12 cellular contexts compared by ENCODE assay signal in genomic region chr7:34130558-34131285, GRCh38.
DNase-seq lines count a peak whose midpoint lies in the region; TF ChIP-seq lines count a peak whose summit lies in the region.
"Had no signal": no experiment of that assay in that cellular context is flagged by ENCODE, and none has a peak within 500 bp of the region (broad histone marks: within the 10 kb centered on the region; RNA-seq: fewer than 3 reads in every experiment).

No MANE protein-coding gene starts in this region.

- no peaks in the 10 kb centered on the region for H3K27me3 Mint-ChIP-seq in activated CD4-positive, alpha-beta memory T cell treated with anti-CD3 and anti-CD28 coated beads for 36 hours
- H3K27me3 Mint-ChIP-seq in mesothelial cell of epicardium (ENCODE audit: low read depth), result no peaks in the 10 kb centered on the region

- no peak overlapping the region for H3K27ac Mint-ChIP-seq in activated CD4-positive, alpha-beta memory T cell treated with anti-CD3 and anti-CD28 coated beads for 36 hours
- no peak overlapping the region for H3K27ac Mint-ChIP-seq in mesothelial cell of epicardium

- peaks cover 6% of the 10 kb centered on the region for H3K4me1 ChIP-seq in prostate gland (replicated peaks)

- H3K27ac ChIP-seq in prostate gland, result peak overlapping the region; percentile 10 to 15

- POLR2A ChIA-PET in activated CD4-positive, alpha-beta memory T cell treated with anti-CD3 and anti-CD28 coated beads for 36 hours (lab: Charles Lee), result no interaction called here

- TF ChIP-seq POLR2A in prostate gland (IDR thresholded peaks at IDR 0.05), result no peak

- DNase-seq in EH (ENCODE audit: low read depth), result peak; percentile 57
- DNase-seq in RPMI7951 (ENCODE audit: low read depth), result peak; percentile 89
- peak; percentile 92 for DNase-seq in islet precursor cell
- peak; percentile 28 for DNase-seq in prostate gland (ENCODE audit: low spot score)
- DNase-seq in DMS53 treated with DMSO at 0.1 percent for 48 hours (lab: John Stamatoyannopoulos, UW; ENCODE audit: unreplicated experiment), result no peak
- no peak for DNase-seq in activated CD4-positive, alpha-beta memory T cell treated with anti-CD3 and anti-CD28 coated beads for 36 hours
- DNase-seq in mesothelial cell of epicardium (ENCODE audit: low spot score in 2 of 2, unreplicated experiment in 2 of 2), result no peak
- DNase-seq: C1 segment of cervical spinal cord, HCEC 1CT, NCI-H1048, NCI-H146 had no signal

- no peaks in the 10 kb centered on the region for H3K9me3 ChIP-seq in prostate gland

- H3K36me3 ChIP-seq in prostate gland, result no peaks in the 10 kb centered on the region

- no peak overlapping the region for H3K4me3 ChIP-seq in prostate gland
- H3K4me3 ChIP-seq: K562 had no signal

- H3K27me3 ChIP-seq in prostate gland (replicated peaks; ENCODE audit: insufficient read depth), result no peaks in the 10 kb centered on the region

- intact Hi-C loops in prostate gland (cut with DNase I), result loop anchor here (5.0 to 10.0 kb wide), 2 partner anchors 37 to 194 kb away; no protein-coding TSS in a partner anchor
- intact Hi-C loops in activated CD4-positive, alpha-beta memory T cell treated with anti-CD3 and anti-CD28 coated beads for 36 hours (cut with micrococcal nuclease), result no loop called here

- no peak for TF ChIP-seq CTCF in prostate gland (IDR thresholded peaks at IDR 0.05)
- TF ChIP-seq CTCF in mesothelial cell of epicardium (IDR thresholded peaks at IDR 0.05; ENCODE audit: unreplicated experiment), result no peak

- H3K36me3 Mint-ChIP-seq in activated CD4-positive, alpha-beta memory T cell treated with anti-CD3 and anti-CD28 coated beads for 36 hours, result peaks cover 4% of the 10 kb centered on the region
- no peaks in the 10 kb centered on the region for H3K36me3 Mint-ChIP-seq in mesothelial cell of epicardium

- WGBS in prostate gland, result 42% methylated on average over 4 of the region's 4 CpGs

- H3K4me1 Mint-ChIP-seq in activated CD4-positive, alpha-beta memory T cell treated with anti-CD3 and anti-CD28 coated beads for 36 hours (ENCODE audit: low read depth), result no peaks in the 10 kb centered on the region
- peaks cover 18% of the 10 kb centered on the region for H3K4me1 Mint-ChIP-seq in mesothelial cell of epicardium

- no peak overlapping the region for H3K4me3 Mint-ChIP-seq in activated CD4-positive, alpha-beta memory T cell treated with anti-CD3 and anti-CD28 coated beads for 36 hours
- H3K4me3 Mint-ChIP-seq in mesothelial cell of epicardium, result no peak overlapping the region

- CTCF ChIA-PET in activated CD4-positive, alpha-beta memory T cell treated with anti-CD3 and anti-CD28 coated beads for 36 hours (lab: Charles Lee), result no interaction called here

- peaks cover 4% of the 10 kb centered on the region for H3K9me3 Mint-ChIP-seq in activated CD4-positive, alpha-beta memory T cell treated with anti-CD3 and anti-CD28 coated beads for 36 hours
- peaks cover 4% of the 10 kb centered on the region for H3K9me3 Mint-ChIP-seq in mesothelial cell of epicardium

Comparison
In these comparisons a context has a peak if more than half of its experiments do, and no peak if none do; other contexts are left out.
1. DNase-seq: peak in EH (single experiment), RPMI7951 (single experiment), islet precursor cell (single experiment) and prostate gland (single experiment); none in DMS53 treated with DMSO at 0.1 percent for 48 hours (single experiment), activated CD4-positive, alpha-beta memory T cell treated with anti-CD3 and anti-CD28 coated beads for 36 hours (single experiment) and mesothelial cell of epicardium (0 of 2).